Comparison of ENCODE assay signal across 11 cellular contexts in genomic region chr17:57420674-57421392, GRCh38.
A peak's percentile ranks its signal among the peaks of the same experiment; 100 is the strongest.
DNase-seq lines count a peak whose midpoint lies in the region; ATAC-seq and TF ChIP-seq lines count a peak whose summit lies in the region.
"Had no signal": no experiment of that assay in that cellular context is flagged by ENCODE, and none has a peak within 500 bp of the region (broad histone marks: within the 10 kb centered on the region; RNA-seq: fewer than 3 reads in every experiment).

No MANE protein-coding gene starts in this region.

- peak overlapping the region in 1 of 2 donors; percentile 40 for H3K27ac ChIP-seq in uterus
- H3K27ac ChIP-seq: SK-N-MC, skin epidermis, upper lobe of left lung had no signal

- H3K9me3 ChIP-seq in uterus, result no peaks in the 10 kb centered on the region
- H3K9me3 ChIP-seq: upper lobe of left lung had no signal

- ATAC-seq in stimulated activated naive CD8-positive, alpha-beta T cell treated with anti-CD3 and anti-CD28 coated beads, Interleukin-15, amount 100 ng/mL, for 72 hours, result no peak
- ATAC-seq in HG03135 (IDR thresholded peaks at IDR 0.05; ENCODE audit: unreplicated experiment), result no peak

- H3K36me3 Mint-ChIP-seq in stimulated activated naive CD8-positive, alpha-beta T cell treated with anti-CD3 and anti-CD28 coated beads, Interleukin-15, Interleukin-2, amounts not matched to agents 100 ng/mL and 50 ng/mL, for 24 hours (ENCODE audit: low read depth), result peaks cover 9% of the 10 kb centered on the region

- H3K4me3 Mint-ChIP-seq in stimulated activated naive CD8-positive, alpha-beta T cell treated with anti-CD3 and anti-CD28 coated beads, Interleukin-15, Interleukin-2, amounts not matched to agents 100 ng/mL and 50 ng/mL, for 24 hours, result no peak overlapping the region
- H3K4me3 Mint-ChIP-seq in stimulated activated naive CD8-positive, alpha-beta T cell treated with anti-CD3 and anti-CD28 coated beads, Interleukin-15, amount 100 ng/mL, for 72 hours, result no peak overlapping the region

- H3K27ac Mint-ChIP-seq in stimulated activated naive CD8-positive, alpha-beta T cell treated with anti-CD3 and anti-CD28 coated beads, Interleukin-15, Interleukin-2, amounts not matched to agents 100 ng/mL and 50 ng/mL, for 24 hours, result peak overlapping the region; percentile 32
- no peak overlapping the region for H3K27ac Mint-ChIP-seq in stimulated activated naive CD8-positive, alpha-beta T cell treated with anti-CD3 and anti-CD28 coated beads, Interleukin-15, amount 100 ng/mL, for 72 hours

- TF ChIP-seq CTCF in foreskin fibroblast (IDR thresholded peaks at IDR 0.05; ENCODE audit: low read depth, low read length) (no peak), uterus (IDR thresholded peaks at IDR 0.05) (no peak)

- no peaks in the 10 kb centered on the region for H3K27me3 Mint-ChIP-seq in stimulated activated naive CD8-positive, alpha-beta T cell treated with anti-CD3 and anti-CD28 coated beads, Interleukin-15, Interleukin-2, amounts not matched to agents 100 ng/mL and 50 ng/mL, for 24 hours
- no peaks in the 10 kb centered on the region for H3K27me3 Mint-ChIP-seq in stimulated activated naive CD8-positive, alpha-beta T cell treated with anti-CD3 and anti-CD28 coated beads, Interleukin-15, amount 100 ng/mL, for 72 hours

- DNase-seq in stimulated activated naive CD8-positive, alpha-beta T cell treated with anti-CD3 and anti-CD28 coated beads, Interleukin-15, amount 100 ng/mL, for 72 hours, result no peak
- DNase-seq in NCI-H69 (lab: John Stamatoyannopoulos, UW) (peak; percentile 99), foreskin fibroblast (peak; percentile 16 to 68), uterus (peak; percentile 36 to 37), germinal center (ENCODE audit: low spot score) (no peak), RPMI8226 (no peak)
- DNase-seq: upper lobe of left lung had no signal

- H3K36me3 ChIP-seq in uterus, result no peaks in the 10 kb centered on the region
- H3K36me3 ChIP-seq: upper lobe of left lung had no signal

- H3K4me1 ChIP-seq in uterus, result no peaks in the 10 kb centered on the region

- peaks cover 52% of the 10 kb centered on the region for H3K4me1 Mint-ChIP-seq in stimulated activated naive CD8-positive, alpha-beta T cell treated with anti-CD3 and anti-CD28 coated beads, Interleukin-15, Interleukin-2, amounts not matched to agents 100 ng/mL and 50 ng/mL, for 24 hours (ENCODE audit: low read depth)
- peaks cover 60% of the 10 kb centered on the region for H3K4me1 Mint-ChIP-seq in stimulated activated naive CD8-positive, alpha-beta T cell treated with anti-CD3 and anti-CD28 coated beads, Interleukin-15, amount 100 ng/mL, for 72 hours

- intact Hi-C loops in uterus (cut with DNase I; ENCODE audit: low total_unique reads), result no loop called here

- H3K9me3 Mint-ChIP-seq in stimulated activated naive CD8-positive, alpha-beta T cell treated with anti-CD3 and anti-CD28 coated beads, Interleukin-15, Interleukin-2, amounts not matched to agents 100 ng/mL and 50 ng/mL, for 24 hours, result no peaks in the 10 kb centered on the region
- peaks cover 0 to 6% of the 10 kb centered on the region in 2 donors for H3K9me3 Mint-ChIP-seq in stimulated activated naive CD8-positive, alpha-beta T cell treated with anti-CD3 and anti-CD28 coated beads, Interleukin-15, amount 100 ng/mL, for 72 hours

- H3K4me3 ChIP-seq in foreskin fibroblast (ENCODE audit: low read depth in 1 of 2, low read length in 2 of 2) (no peak overlapping the region), uterus (no peak overlapping the region)
- H3K4me3 ChIP-seq: SK-N-MC, skin epidermis, upper lobe of left lung had no signal

- no peaks in the 10 kb centered on the region for H3K27me3 ChIP-seq in uterus
- H3K27me3 ChIP-seq: upper lobe of left lung had no signal

- TF ChIP-seq POLR2A in uterus (IDR thresholded peaks at IDR 0.05), result no peak

Comparison
In these comparisons a context has a peak if more than half of its experiments do, and no peak if none do; other contexts are left out.
1. DNase-seq: peak in NCI-H69 (single experiment), foreskin fibroblast (2 of 2) and uterus (2 of 2); none in stimulated activated naive CD8-positive, alpha-beta T cell treated with anti-CD3 and anti-CD28 coated beads, Interleukin-15, amount 100 ng/mL, for 72 hours (0 of 2), germinal center (single experiment) and RPMI8226 (single experiment).